In the genomic region with DNA sequence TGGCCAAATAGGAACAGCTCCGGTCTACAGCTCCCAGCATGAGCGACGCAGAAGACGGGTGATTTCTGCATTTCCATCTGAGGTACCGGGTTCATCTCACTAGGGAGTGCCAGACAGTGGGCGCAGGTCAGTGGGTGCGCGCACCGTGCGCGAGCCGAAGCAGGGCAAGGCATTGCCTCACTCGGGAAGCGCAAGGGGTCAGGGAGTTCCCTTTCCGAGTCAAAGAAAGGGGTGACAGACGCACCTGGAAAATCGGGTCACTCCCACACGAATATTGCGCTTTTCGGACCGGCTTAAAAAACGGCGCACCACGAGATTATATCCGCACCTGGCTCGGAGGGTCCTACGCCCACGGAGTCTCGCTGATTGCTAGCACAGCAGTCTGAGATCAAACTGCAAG, we compare ENCODE assay signal across 9 cellular contexts. TPM values are rescaled to one million over a fixed set of nuclear protein-coding genes. Genes with fewer than 3 reads are reported as not detected.
DNase-seq lines count a peak whose midpoint lies in the region; TF ChIP-seq lines count a peak whose summit lies in the region.
"Not testable (repeated sequence)": the region's sequence is repeated elsewhere in the genome, so short reads cannot be mapped to it uniquely, and the experiment has no call there.
"Had no signal": no experiment of that assay in that cellular context is flagged by ENCODE, and none has a peak within 500 bp of the region (broad histone marks: within the 10 kb centered on the region; RNA-seq: fewer than 3 reads in every experiment).

No MANE protein-coding gene starts in this region.

- H3K27ac Mint-ChIP-seq in H9: peak overlapping the region in 2 of 3 experiments; percentile 83 to 97; a peak in 4 of 7 replicates
- H3K27ac Mint-ChIP-seq in nephron progenitor cell: not testable (repeated sequence)

- H3K79me1 ChIP-seq in H9 (ENCODE audit: insufficient read depth, low read depth, low read length, poor library complexity, severe bottlenecking): not testable (repeated sequence)

- not testable (repeated sequence) for H3K27me3 ChIP-seq in H9 (ENCODE audit: insufficient read depth, low read length); NT2/D1 (ENCODE audit: insufficient read depth, insufficient read length); endocrine pancreas (ENCODE audit: control insufficient read depth, insufficient read depth, low read length); left ventricle myocardium inferior (ENCODE audit: low read depth); smooth muscle cell (ENCODE audit: low read depth)

- no CpG with 5 or more reads among the region's 29 CpGs for WGBS in H9 (ENCODE audit: extremely low coverage, insufficient read length, low lambda C conversion rate)
- 57% methylated on average over 20 of the region's 29 CpGs for WGBS in smooth muscle cell (ENCODE audit: low lambda C conversion rate)

- not testable (repeated sequence) for H2BK5ac ChIP-seq in H9 (ENCODE audit: insufficient read length, low read length)

- H2BK15ac ChIP-seq in H9 (ENCODE audit: low read depth, low read length): not testable (repeated sequence)

- H3K4me3 ChIP-seq in NT2/D1 (ENCODE audit: insufficient read length, low read depth) (peak overlapping the region; percentile 6), endocrine pancreas (ENCODE audit: control insufficient read depth, insufficient read depth, low read length) (peak overlapping the region; percentile 40), left ventricle myocardium inferior (peak overlapping the region; percentile 38), iPS-18c (ENCODE audit: insufficient read depth, low read depth, low read length) (peak overlapping the region; percentile 34; the same call in 1 of the 2 replicates), smooth muscle cell (peak overlapping the region; percentile 47)

- H4K91ac ChIP-seq in H9 (ENCODE audit: insufficient read length, low read depth, low read length): not testable (repeated sequence)

- not testable (repeated sequence) for H3K23me2 ChIP-seq in H9 (ENCODE audit: insufficient read length, low read depth, low read length, poor library complexity, severe bottlenecking)

- not testable (repeated sequence) for H3K14ac ChIP-seq in H9 (ENCODE audit: insufficient read depth, low read length)

- not testable (repeated sequence) for H3K4me1 ChIP-seq in H9 (ENCODE audit: insufficient read depth, low read length); NT2/D1 (ENCODE audit: insufficient read depth, insufficient read length); endocrine pancreas (ENCODE audit: control insufficient read depth, insufficient read depth, low read length); left ventricle myocardium inferior; smooth muscle cell (ENCODE audit: low read depth)

- intact Hi-C loops in left ventricle myocardium inferior (cut with micrococcal nuclease): not testable (repeated sequence)

- not testable (repeated sequence) for H2BK20ac ChIP-seq in H9 (ENCODE audit: low read depth, low read length, poor library complexity, severe bottlenecking)

- not testable (repeated sequence) for H2AK5ac ChIP-seq in H9 (ENCODE audit: insufficient read length, low read length)

- not testable (repeated sequence) for H3F3A ChIP-seq in smooth muscle cell (ENCODE audit: low read depth)

- not testable (repeated sequence) for DNase-seq in H9; NT2/D1 (ENCODE audit: low read depth, low spot score); left ventricle myocardium inferior; nephron progenitor cell; smooth muscle cell (lab: John Stamatoyannopoulos, UW; ENCODE audit: unreplicated experiment)

- not testable (repeated sequence) for H3K23ac ChIP-seq in H9 (ENCODE audit: insufficient read length, low read depth, low read length)

- H3K4me2 ChIP-seq in H9 (ENCODE audit: insufficient read depth, insufficient read length, low read length) (peak overlapping the region; percentile 22), smooth muscle cell (peak overlapping the region; percentile 77)

- H3K18ac ChIP-seq in H9 (ENCODE audit: insufficient read length, low read depth, low read length): not testable (repeated sequence)

- H3K4me3 Mint-ChIP-seq in H9 (peak overlapping the region; percentile 78 to 79), nephron progenitor cell (peak overlapping the region; percentile 69)

- not testable (repeated sequence) for H3K56ac ChIP-seq in H9 (ENCODE audit: insufficient read length, low read depth, low read length)

- not testable (repeated sequence) for H3K36me3 Mint-ChIP-seq in H9 (ENCODE audit: insufficient read depth in 1 of 3, low read depth in 3 of 3); nephron progenitor cell (ENCODE audit: low read depth)

- not testable (repeated sequence) for H3K27me3 Mint-ChIP-seq in H9 (ENCODE audit: low read depth); nephron progenitor cell (ENCODE audit: low read depth, poor library complexity)

- not testable (repeated sequence) for H3K36me3 ChIP-seq in NT2/D1 (ENCODE audit: insufficient read depth, insufficient read length, low read length); endocrine pancreas (ENCODE audit: control insufficient read depth, insufficient read depth, low read length); left ventricle myocardium inferior; smooth muscle cell (ENCODE audit: low read depth)

- not testable (repeated sequence) for H3K27ac ChIP-seq in H9 (ENCODE audit: insufficient read length, low read depth, low read length); left ventricle myocardium inferior (replicated peaks); smooth muscle cell (ENCODE audit: low read depth)

- not testable (repeated sequence) for H4K5ac ChIP-seq in H9 (ENCODE audit: insufficient read length, low read depth, low read length)

- not testable (repeated sequence) for H4K8ac ChIP-seq in H9 (replicated peaks; ENCODE audit: insufficient read length, low read depth, low read length)

- peaks cover 8 to 10% of the 10 kb centered on the region in 2 experiments for H3K4me1 Mint-ChIP-seq in H9
- not testable (repeated sequence) for H3K4me1 Mint-ChIP-seq in nephron progenitor cell

- H3T11ph ChIP-seq in H9 (ENCODE audit: low read length): not testable (repeated sequence)

- not testable (repeated sequence) for TF ChIP-seq CTCF in H9 (conservative IDR thresholded peaks at IDR 0.05); left ventricle myocardium inferior (IDR thresholded peaks at IDR 0.05; ENCODE audit: borderline replicate concordance); nephron progenitor cell (IDR thresholded peaks at IDR 0.05); smooth muscle cell (IDR thresholded peaks at IDR 0.05; ENCODE audit: borderline replicate concordance, insufficient read depth, poor library complexity, severe bottlenecking)

- H3K4ac ChIP-seq in H9 (ENCODE audit: low read depth, low read length): not testable (repeated sequence)

- not testable (repeated sequence) for H4K20me1 ChIP-seq in H9 (ENCODE audit: control insufficient read depth, insufficient read depth, insufficient read length); smooth muscle cell (ENCODE audit: low read depth)

- H2BK120ac ChIP-seq in H9 (ENCODE audit: low read depth, low read length, poor library complexity, severe bottlenecking): not testable (repeated sequence)

- H3K9ac ChIP-seq in H9 (ENCODE audit: extremely low read depth, insufficient read length, low read length): peak overlapping the region; percentile 31
- H3K9ac ChIP-seq in NT2/D1 (ENCODE audit: insufficient read length, low read depth); endocrine pancreas (ENCODE audit: control insufficient read depth, insufficient read depth, low read length); smooth muscle cell (ENCODE audit: low read depth): not testable (repeated sequence)

- H2BK12ac ChIP-seq in H9 (ENCODE audit: insufficient read length, low read depth, low read length): not testable (repeated sequence)

- H2AFZ ChIP-seq in H9 (ENCODE audit: low read length): not testable (repeated sequence)
- peak overlapping the region; percentile 81 for H2AFZ ChIP-seq in smooth muscle cell (ENCODE audit: low read depth)

- not testable (repeated sequence) for H3K79me2 ChIP-seq in H9 (ENCODE audit: insufficient read depth, low read length); smooth muscle cell (ENCODE audit: low read depth)

- H3K9me3 ChIP-seq in H9 (ENCODE audit: control insufficient read depth, low read depth, low read length); NT2/D1 (ENCODE audit: insufficient read depth, low read length); endocrine pancreas (ENCODE audit: control insufficient read depth, low read length); left ventricle myocardium inferior (replicated peaks); iPS-18c (ENCODE audit: control insufficient read depth, insufficient read depth, low read length); smooth muscle cell (replicated peaks; ENCODE audit: low read depth): not testable (repeated sequence)

- not testable (repeated sequence) for H3K9me3 Mint-ChIP-seq in H9
- peaks cover 14% of the 10 kb centered on the region for H3K9me3 Mint-ChIP-seq in nephron progenitor cell

RNA-seq across cellular contexts. Expression of a gene that starts 14.5 kb away (rescaled TPM):
- total RNA-seq in H9 (2021) (0.70 and 0.83 TPM in 2 replicates), left ventricle myocardium inferior (0.36 TPM), smooth muscle cell (0.27 and 0.90 TPM in 2 replicates)
- polyA plus RNA-seq in smooth muscle cell: 0.18 and 0.50 TPM in 2 replicates
- total RNA-seq: CD4-positive, alpha-beta memory T cell had no signal
- polyA plus RNA-seq: CD4-positive, alpha-beta memory T cell; IgD-negative memory B cell had no signal
